Comparison of ENCODE assay signal across 17 cellular contexts in genomic region chr14:90302529-90303303, GRCh38. TPM values are rescaled to one million over a fixed set of nuclear protein-coding genes. Genes with fewer than 3 reads are reported as not detected.
DNase-seq lines count a peak whose midpoint lies in the region; TF ChIP-seq lines count a peak whose summit lies in the region.
"Had no signal": no experiment of that assay in that cellular context is flagged by ENCODE, and none has a peak within 500 bp of the region (broad histone marks: within the 10 kb centered on the region; RNA-seq: fewer than 3 reads in every experiment).

No MANE protein-coding gene starts in this region.

- POLR2A ChIA-PET in GM10248 (lab: Yijun Ruan, JAX) = no interaction called here
- POLR2A ChIA-PET in OCI-LY7 (lab: Charles Lee) = interaction anchor here (0.7 to 0.9 kb wide), 3 partner anchors 12 to 116 kb away, joined by 3 to 6 read pairs (median 3); no protein-coding TSS in a partner anchor
- POLR2A ChIA-PET in activated CD4-positive, alpha-beta memory T cell treated with anti-CD3 and anti-CD28 coated beads, Interleukin-2, amount 10 ng/mL, durations not matched to agents 7 days and 5 days (lab: Charles Lee) = interaction anchor here (1.1 to 1.8 kb wide), 4 partner anchors 82 to 102 kb away, joined by 3 to 5 read pairs (median 3); partner anchors contain the start of gene CALM1

- H3K9me3 ChIP-seq in iPS-20b (ENCODE audit: insufficient read depth, low read depth, low read length) = no peaks in the 10 kb centered on the region
- no peaks in the 10 kb centered on the region for H3K9me3 ChIP-seq in tibial nerve
- H3K9me3 ChIP-seq in OCI-LY7 (ENCODE audit: low read length) = no peaks in the 10 kb centered on the region
- H3K9me3 ChIP-seq: upper lobe of right lung had no signal

- no peak overlapping the region for H2AFZ ChIP-seq in OCI-LY7 (ENCODE audit: low read length)

- H3K9me2 ChIP-seq in OCI-LY7 (ENCODE audit: insufficient read depth, low read length) = no peaks in the 10 kb centered on the region

- peak overlapping the region; percentile 98 for H3K27ac ChIP-seq in caudate nucleus (ENCODE audit: low read depth, low read length)
- peak overlapping the region; percentile 61 for H3K27ac ChIP-seq in iPS-20b (ENCODE audit: low read length)
- peak overlapping the region in 3 of 4 donors; percentile 31 to 80 (median 40) for H3K27ac ChIP-seq in tibial nerve
- H3K27ac ChIP-seq in OCI-LY7 (ENCODE audit: low read depth, low read length, poor library complexity, severe bottlenecking) = no peak overlapping the region
- H3K27ac ChIP-seq: brain microvascular endothelial cell, upper lobe of right lung had no signal

- H3K4me1 ChIP-seq in iPS-20b (ENCODE audit: insufficient read depth, low read length) (peaks cover 30% of the 10 kb centered on the region), tibial nerve (peaks cover 0 to 28% (median 6%) of the 10 kb centered on the region in 4 donors), OCI-LY7 (ENCODE audit: insufficient read depth, low read length, poor library complexity, severe bottlenecking) (no peaks in the 10 kb centered on the region)

- CTCF ChIA-PET in GM10248 (lab: Yijun Ruan, JAX) = interaction anchor here (1.7 to 2.6 kb wide), 6 partner anchors 12 to 456 kb away, joined by 4 to 15 read pairs (median 10); no protein-coding TSS in a partner anchor
- CTCF ChIA-PET in OCI-LY7 (lab: Charles Lee; ENCODE audit: unreplicated experiment) = no interaction called here
- CTCF ChIA-PET in activated CD4-positive, alpha-beta memory T cell treated with anti-CD3 and anti-CD28 coated beads, Interleukin-2, amount 10 ng/mL, durations not matched to agents 7 days and 5 days (lab: Charles Lee) = interaction anchor here (0.9 to 2.0 kb wide), 5 partner anchors 28 to 455 kb away, joined by 3 to 11 read pairs (median 4); no protein-coding TSS in a partner anchor

- H3K36me3 ChIP-seq in iPS-20b (ENCODE audit: insufficient read depth, low read depth, low read length) = peaks cover 32% of the 10 kb centered on the region
- H3K36me3 ChIP-seq in tibial nerve = peaks cover 3 to 54% (median 6%) of the 10 kb centered on the region in 3 donors
- H3K36me3 ChIP-seq in OCI-LY7 (ENCODE audit: insufficient read depth, low read length) = peaks cover 69% of the 10 kb centered on the region

- peak overlapping the region; percentile 5 for H3K27ac Mint-ChIP-seq in activated naive CD8-positive, alpha-beta T cell
- no peak overlapping the region for H3K27ac Mint-ChIP-seq in activated naive CD8-positive, alpha-beta T cell treated with anti-CD3 and anti-CD28 coated beads for 36 hours
- no peak overlapping the region for H3K27ac Mint-ChIP-seq in activated CD4-positive, alpha-beta memory T cell treated with anti-CD3 and anti-CD28 coated beads, Interleukin-2, amount 10 ng/mL, durations not matched to agents 7 days and 5 days

- H4K20me1 ChIP-seq in OCI-LY7 (ENCODE audit: insufficient read depth, low read length) = no peaks in the 10 kb centered on the region

- H3K9me3 Mint-ChIP-seq in activated naive CD8-positive, alpha-beta T cell (ENCODE audit: low read depth) = no peaks in the 10 kb centered on the region
- no peaks in the 10 kb centered on the region for H3K9me3 Mint-ChIP-seq in activated naive CD8-positive, alpha-beta T cell treated with anti-CD3 and anti-CD28 coated beads for 36 hours
- H3K9me3 Mint-ChIP-seq in activated CD4-positive, alpha-beta memory T cell treated with anti-CD3 and anti-CD28 coated beads, Interleukin-2, amount 10 ng/mL, durations not matched to agents 7 days and 5 days = no peaks in the 10 kb centered on the region
- H3K9me3 Mint-ChIP-seq: CD4-positive, alpha-beta T cell had no signal

- no peaks in the 10 kb centered on the region for H3K27me3 Mint-ChIP-seq in activated naive CD8-positive, alpha-beta T cell
- no peaks in the 10 kb centered on the region for H3K27me3 Mint-ChIP-seq in activated naive CD8-positive, alpha-beta T cell treated with anti-CD3 and anti-CD28 coated beads for 36 hours
- H3K27me3 Mint-ChIP-seq in activated CD4-positive, alpha-beta memory T cell treated with anti-CD3 and anti-CD28 coated beads, Interleukin-2, amount 10 ng/mL, durations not matched to agents 7 days and 5 days = no peaks in the 10 kb centered on the region
- H3K27me3 Mint-ChIP-seq: CD4-positive, alpha-beta T cell had no signal

- no TSS peak for BruUV-seq in OCI-LY7 (replicated peaks; lab: Mats Ljungman, UMichigan)

- TF ChIP-seq POLR2A in tibial nerve (IDR thresholded peaks at IDR 0.05) = no peak

- H3K27me3 ChIP-seq in iPS-20b (ENCODE audit: insufficient read depth, low read length) = no peaks in the 10 kb centered on the region
- H3K27me3 ChIP-seq in tibial nerve = no peaks in the 10 kb centered on the region
- H3K27me3 ChIP-seq: brain microvascular endothelial cell, upper lobe of right lung had no signal

- no peak for TF ChIP-seq EP300 in tibial nerve (IDR thresholded peaks at IDR 0.05)

- peak overlapping the region; percentile 7; the same call in 1 of the 2 replicates for H3K9ac ChIP-seq in iPS-20b (ENCODE audit: low read depth, low read length)

- peaks cover 4% of the 10 kb centered on the region for H3K36me3 Mint-ChIP-seq in activated naive CD8-positive, alpha-beta T cell
- peaks cover 10% of the 10 kb centered on the region for H3K36me3 Mint-ChIP-seq in activated naive CD8-positive, alpha-beta T cell treated with anti-CD3 and anti-CD28 coated beads for 36 hours
- H3K36me3 Mint-ChIP-seq in activated CD4-positive, alpha-beta memory T cell treated with anti-CD3 and anti-CD28 coated beads, Interleukin-2, amount 10 ng/mL, durations not matched to agents 7 days and 5 days (ENCODE audit: low read depth) = peaks cover 25% of the 10 kb centered on the region

- peaks cover 17% of the 10 kb centered on the region for H3K4me1 Mint-ChIP-seq in activated naive CD8-positive, alpha-beta T cell (ENCODE audit: low read depth)
- peaks cover 7% of the 10 kb centered on the region for H3K4me1 Mint-ChIP-seq in activated naive CD8-positive, alpha-beta T cell treated with anti-CD3 and anti-CD28 coated beads for 36 hours
- peaks cover 11% of the 10 kb centered on the region for H3K4me1 Mint-ChIP-seq in activated CD4-positive, alpha-beta memory T cell treated with anti-CD3 and anti-CD28 coated beads, Interleukin-2, amount 10 ng/mL, durations not matched to agents 7 days and 5 days

- 80 to 82% methylated on average over 10 of the region's 10 CpGs for WGBS in tibial nerve, 2 donors

- H3K4me2 ChIP-seq in OCI-LY7 (ENCODE audit: low read length) = no peak overlapping the region

- DNase-seq in activated naive CD8-positive, alpha-beta T cell treated with anti-CD3 and anti-CD28 coated beads for 36 hours = no peak
- DNase-seq in caudate nucleus (lab: John Stamatoyannopoulos, UW) (no peak), tibial nerve (ENCODE audit: low spot score in 2 of 2) (no peak), GM10248 (ENCODE audit: extremely low spot score) (no peak), OCI-LY7 (ENCODE audit: low spot score) (no peak)
- DNase-seq in activated CD4-positive, alpha-beta memory T cell treated with anti-CD3 and anti-CD28 coated beads, Interleukin-2, amount 10 ng/mL, durations not matched to agents 7 days and 5 days = no peak
- DNase-seq: activated gamma-delta T cell; brain microvascular endothelial cell; CD4-positive, alpha-beta T cell; effector CD8-positive, alpha-beta T cell; EL; NCI-H2029; SHP77 treated with DMSO at 0.1 percent for 48 hours; T-helper 9 cell; upper lobe of right lung had no signal

- no peak overlapping the region for H3K4me3 Mint-ChIP-seq in activated naive CD8-positive, alpha-beta T cell
- no peak overlapping the region for H3K4me3 Mint-ChIP-seq in activated naive CD8-positive, alpha-beta T cell treated with anti-CD3 and anti-CD28 coated beads for 36 hours
- no peak overlapping the region for H3K4me3 Mint-ChIP-seq in activated CD4-positive, alpha-beta memory T cell treated with anti-CD3 and anti-CD28 coated beads, Interleukin-2, amount 10 ng/mL, durations not matched to agents 7 days and 5 days
- H3K4me3 Mint-ChIP-seq: CD4-positive, alpha-beta T cell had no signal

- peak overlapping the region; percentile 45 for H3K4me3 ChIP-seq in iPS-20b (ENCODE audit: low read length)
- H3K4me3 ChIP-seq in tibial nerve = no peak overlapping the region
- H3K4me3 ChIP-seq in OCI-LY7 (ENCODE audit: low read depth, low read length, poor library complexity, severe bottlenecking) = no peak overlapping the region
- H3K4me3 ChIP-seq: upper lobe of right lung had no signal

- intact Hi-C loops in OCI-LY7 (cut with micrococcal nuclease; ENCODE audit: unreplicated experiment) = loop anchor here (10.0 kb wide), 1 partner anchor 212 kb away; no protein-coding TSS in a partner anchor

- no peak for TF ChIP-seq CTCF in tibial nerve (IDR thresholded peaks at IDR 0.05)
- no peak for TF ChIP-seq CTCF in GM10248 (IDR thresholded peaks at IDR 0.05; ENCODE audit: control extremely low read depth, extremely low read depth, low read depth, missing control alignments)
- no peak for TF ChIP-seq CTCF in OCI-LY7 (conservative IDR thresholded peaks at IDR 0.05; ENCODE audit: low read length)

- no peaks in the 10 kb centered on the region for H3K79me2 ChIP-seq in OCI-LY7 (ENCODE audit: insufficient read depth, low read depth, low read length)

RNA-seq across cellular contexts. Expression of gene NRDE2, which starts 29.0 kb away (rescaled TPM):
- total RNA-seq in activated naive CD8-positive, alpha-beta T cell treated with anti-CD3 and anti-CD28 coated beads for 36 hours = 10 to 100 TPM; 23.2 to 25.4 TPM
- total RNA-seq in tibial nerve (10 to 100 TPM; 15.7 to 18.9 (median 17.2) TPM), OCI-LY7 (2022) (16.6 and 19.1 TPM in 2 replicates)
- total RNA-seq in OCI-LY7 (2014; rRNA removed; shearing (Covaris generic)) = 12.3 and 15.4 TPM in 2 replicates
- total RNA-seq in activated CD4-positive, alpha-beta memory T cell treated with anti-CD3 and anti-CD28 coated beads, Interleukin-2, amount 10 ng/mL, durations not matched to agents 7 days and 5 days = 10 to 100 TPM; 20.3 to 21.7 TPM

RNA-seq across cellular contexts. Expression of gene PSMC1, which starts 46.4 kb away (rescaled TPM):
- total RNA-seq in activated naive CD8-positive, alpha-beta T cell treated with anti-CD3 and anti-CD28 coated beads for 36 hours = 100 to 1,000 TPM; 129 to 130 TPM
- total RNA-seq in tibial nerve = 100 to 1,000 TPM in 1 of 4 donors, 10 to 100 TPM in 3; 48.9 to 108 (median 76.8) TPM
- 100 and 117 TPM in 2 replicates for total RNA-seq in OCI-LY7 (2014; rRNA removed; shearing (Covaris generic))
- total RNA-seq in OCI-LY7 (2022) = 76.9 and 92.7 TPM in 2 replicates
- total RNA-seq in activated CD4-positive, alpha-beta memory T cell treated with anti-CD3 and anti-CD28 coated beads, Interleukin-2, amount 10 ng/mL, durations not matched to agents 7 days and 5 days = 10 to 100 TPM; 85.6 to 85.9 TPM
